Comparison of ENCODE assay signal across 2 cellular contexts in genomic region chr10:25056726-25057125, GRCh38.
TF ChIP-seq lines count a peak whose summit lies in the region.

No MANE protein-coding gene starts in this region.

TF ChIP-seq in liver, 16 proteins besides CTCF, POLR2A, EP300 and RAD21 (continued from another document):
- TF ChIP-seq MAX (IDR thresholded peaks at IDR 0.05), result peak; percentile 35
- peak; percentile 46 for TF ChIP-seq YY1 (IDR thresholded peaks at IDR 0.05)
- no peak for TF ChIP-seq FOXA2 (IDR thresholded peaks at IDR 0.05)
- no peak for TF ChIP-seq NR2F2 (IDR thresholded peaks at IDR 0.05)
- no peak for TF ChIP-seq JUND (IDR thresholded peaks at IDR 0.05)

TF ChIP-seq in HepG2, 621 proteins besides CTCF, POLR2A, EP300 and RAD21 (continued from another document):
- TF ChIP-seq SPEN (CRISPR knock-in tag; IDR thresholded peaks at IDR 0.05; ENCODE audit: low read depth) (no peak), RNF2 (conservative IDR thresholded peaks at IDR 0.05; ENCODE audit: low read depth) (no peak), ZNF484 (CRISPR knock-in tag; IDR thresholded peaks at IDR 0.05; ENCODE audit: borderline replicate concordance, low read depth) (no peak), FIP1L1 (IDR thresholded peaks at IDR 0.05; ENCODE audit: borderline replicate concordance, insufficient read depth, low read depth, low read length) (no peak), TCF7 (IDR thresholded peaks at IDR 0.05; ENCODE audit: low read depth) (no peak), ZNF567 (CRISPR knock-in tag; IDR thresholded peaks at IDR 0.05; ENCODE audit: borderline replicate concordance) (no peak), CCDC6 (CRISPR knock-in tag; IDR thresholded peaks at IDR 0.05) (no peak), ZNF547 (CRISPR knock-in tag; IDR thresholded peaks at IDR 0.05) (no peak), ETV5 (CRISPR knock-in tag; IDR thresholded peaks at IDR 0.05; ENCODE audit: borderline replicate concordance) (no peak)
